In the genomic region with DNA sequence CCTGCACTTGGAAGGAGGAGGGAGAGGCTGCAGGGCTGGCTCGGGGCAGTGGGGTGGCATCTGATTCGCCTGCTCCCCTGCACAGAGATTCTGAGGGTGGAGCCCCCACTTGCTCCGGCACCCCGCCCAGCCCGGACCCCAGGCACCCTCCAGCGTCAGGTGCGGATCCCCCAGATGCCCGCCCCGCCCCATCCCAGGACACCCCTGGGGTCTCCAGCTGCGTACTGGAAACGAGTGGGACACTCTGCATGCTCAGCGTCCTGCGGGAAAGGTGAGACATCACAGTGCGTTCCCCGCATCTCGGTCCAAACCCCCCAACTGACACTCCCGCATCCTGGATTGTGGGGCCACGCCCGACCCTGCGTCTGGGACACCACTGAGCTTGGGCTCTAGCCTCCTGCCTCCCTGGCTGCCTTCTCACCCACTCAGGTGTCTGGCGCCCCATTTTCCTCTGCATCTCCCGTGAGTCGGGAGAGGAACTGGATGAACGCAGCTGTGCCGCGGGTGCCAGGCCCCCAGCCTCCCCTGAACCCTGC, we compare ENCODE assay signal across 1 cellular context.
TF ChIP-seq lines count a peak whose summit lies in the region.

No MANE protein-coding gene starts in this region.

TF ChIP-seq in H1, 55 proteins besides CTCF, POLR2A, EP300 and RAD21:
- TF ChIP-seq BRCA1 (IDR thresholded peaks at IDR 0.05; ENCODE audit: low read depth, low read length) (no peak), POU5F1 (IDR thresholded peaks at IDR 0.05; ENCODE audit: low read depth, low read length) (no peak), JUN (IDR thresholded peaks at IDR 0.05; ENCODE audit: low read depth, low read length) (no peak), KDM5A (IDR thresholded peaks at IDR 0.05; ENCODE audit: low read length) (no peak), RXRA (IDR thresholded peaks at IDR 0.05; ENCODE audit: insufficient read depth, low read depth, low read length) (no peak), SIX5 (IDR thresholded peaks at IDR 0.05; ENCODE audit: low read depth, low read length) (no peak), HDAC6 (IDR thresholded peaks at IDR 0.05; ENCODE audit: low read depth, low read length) (no peak), TCF12 (IDR thresholded peaks at IDR 0.05; ENCODE audit: low read depth, low read length) (no peak), TAF7 (optimal IDR thresholded peaks at IDR 0.05; ENCODE audit: borderline replicate concordance, low read depth, low read length) (no peak), NANOG (IDR thresholded peaks at IDR 0.05; ENCODE audit: insufficient read depth, low read depth, low read length, poor library complexity, severe bottlenecking) (no peak)
- TF ChIP-seq, protein P1, sequence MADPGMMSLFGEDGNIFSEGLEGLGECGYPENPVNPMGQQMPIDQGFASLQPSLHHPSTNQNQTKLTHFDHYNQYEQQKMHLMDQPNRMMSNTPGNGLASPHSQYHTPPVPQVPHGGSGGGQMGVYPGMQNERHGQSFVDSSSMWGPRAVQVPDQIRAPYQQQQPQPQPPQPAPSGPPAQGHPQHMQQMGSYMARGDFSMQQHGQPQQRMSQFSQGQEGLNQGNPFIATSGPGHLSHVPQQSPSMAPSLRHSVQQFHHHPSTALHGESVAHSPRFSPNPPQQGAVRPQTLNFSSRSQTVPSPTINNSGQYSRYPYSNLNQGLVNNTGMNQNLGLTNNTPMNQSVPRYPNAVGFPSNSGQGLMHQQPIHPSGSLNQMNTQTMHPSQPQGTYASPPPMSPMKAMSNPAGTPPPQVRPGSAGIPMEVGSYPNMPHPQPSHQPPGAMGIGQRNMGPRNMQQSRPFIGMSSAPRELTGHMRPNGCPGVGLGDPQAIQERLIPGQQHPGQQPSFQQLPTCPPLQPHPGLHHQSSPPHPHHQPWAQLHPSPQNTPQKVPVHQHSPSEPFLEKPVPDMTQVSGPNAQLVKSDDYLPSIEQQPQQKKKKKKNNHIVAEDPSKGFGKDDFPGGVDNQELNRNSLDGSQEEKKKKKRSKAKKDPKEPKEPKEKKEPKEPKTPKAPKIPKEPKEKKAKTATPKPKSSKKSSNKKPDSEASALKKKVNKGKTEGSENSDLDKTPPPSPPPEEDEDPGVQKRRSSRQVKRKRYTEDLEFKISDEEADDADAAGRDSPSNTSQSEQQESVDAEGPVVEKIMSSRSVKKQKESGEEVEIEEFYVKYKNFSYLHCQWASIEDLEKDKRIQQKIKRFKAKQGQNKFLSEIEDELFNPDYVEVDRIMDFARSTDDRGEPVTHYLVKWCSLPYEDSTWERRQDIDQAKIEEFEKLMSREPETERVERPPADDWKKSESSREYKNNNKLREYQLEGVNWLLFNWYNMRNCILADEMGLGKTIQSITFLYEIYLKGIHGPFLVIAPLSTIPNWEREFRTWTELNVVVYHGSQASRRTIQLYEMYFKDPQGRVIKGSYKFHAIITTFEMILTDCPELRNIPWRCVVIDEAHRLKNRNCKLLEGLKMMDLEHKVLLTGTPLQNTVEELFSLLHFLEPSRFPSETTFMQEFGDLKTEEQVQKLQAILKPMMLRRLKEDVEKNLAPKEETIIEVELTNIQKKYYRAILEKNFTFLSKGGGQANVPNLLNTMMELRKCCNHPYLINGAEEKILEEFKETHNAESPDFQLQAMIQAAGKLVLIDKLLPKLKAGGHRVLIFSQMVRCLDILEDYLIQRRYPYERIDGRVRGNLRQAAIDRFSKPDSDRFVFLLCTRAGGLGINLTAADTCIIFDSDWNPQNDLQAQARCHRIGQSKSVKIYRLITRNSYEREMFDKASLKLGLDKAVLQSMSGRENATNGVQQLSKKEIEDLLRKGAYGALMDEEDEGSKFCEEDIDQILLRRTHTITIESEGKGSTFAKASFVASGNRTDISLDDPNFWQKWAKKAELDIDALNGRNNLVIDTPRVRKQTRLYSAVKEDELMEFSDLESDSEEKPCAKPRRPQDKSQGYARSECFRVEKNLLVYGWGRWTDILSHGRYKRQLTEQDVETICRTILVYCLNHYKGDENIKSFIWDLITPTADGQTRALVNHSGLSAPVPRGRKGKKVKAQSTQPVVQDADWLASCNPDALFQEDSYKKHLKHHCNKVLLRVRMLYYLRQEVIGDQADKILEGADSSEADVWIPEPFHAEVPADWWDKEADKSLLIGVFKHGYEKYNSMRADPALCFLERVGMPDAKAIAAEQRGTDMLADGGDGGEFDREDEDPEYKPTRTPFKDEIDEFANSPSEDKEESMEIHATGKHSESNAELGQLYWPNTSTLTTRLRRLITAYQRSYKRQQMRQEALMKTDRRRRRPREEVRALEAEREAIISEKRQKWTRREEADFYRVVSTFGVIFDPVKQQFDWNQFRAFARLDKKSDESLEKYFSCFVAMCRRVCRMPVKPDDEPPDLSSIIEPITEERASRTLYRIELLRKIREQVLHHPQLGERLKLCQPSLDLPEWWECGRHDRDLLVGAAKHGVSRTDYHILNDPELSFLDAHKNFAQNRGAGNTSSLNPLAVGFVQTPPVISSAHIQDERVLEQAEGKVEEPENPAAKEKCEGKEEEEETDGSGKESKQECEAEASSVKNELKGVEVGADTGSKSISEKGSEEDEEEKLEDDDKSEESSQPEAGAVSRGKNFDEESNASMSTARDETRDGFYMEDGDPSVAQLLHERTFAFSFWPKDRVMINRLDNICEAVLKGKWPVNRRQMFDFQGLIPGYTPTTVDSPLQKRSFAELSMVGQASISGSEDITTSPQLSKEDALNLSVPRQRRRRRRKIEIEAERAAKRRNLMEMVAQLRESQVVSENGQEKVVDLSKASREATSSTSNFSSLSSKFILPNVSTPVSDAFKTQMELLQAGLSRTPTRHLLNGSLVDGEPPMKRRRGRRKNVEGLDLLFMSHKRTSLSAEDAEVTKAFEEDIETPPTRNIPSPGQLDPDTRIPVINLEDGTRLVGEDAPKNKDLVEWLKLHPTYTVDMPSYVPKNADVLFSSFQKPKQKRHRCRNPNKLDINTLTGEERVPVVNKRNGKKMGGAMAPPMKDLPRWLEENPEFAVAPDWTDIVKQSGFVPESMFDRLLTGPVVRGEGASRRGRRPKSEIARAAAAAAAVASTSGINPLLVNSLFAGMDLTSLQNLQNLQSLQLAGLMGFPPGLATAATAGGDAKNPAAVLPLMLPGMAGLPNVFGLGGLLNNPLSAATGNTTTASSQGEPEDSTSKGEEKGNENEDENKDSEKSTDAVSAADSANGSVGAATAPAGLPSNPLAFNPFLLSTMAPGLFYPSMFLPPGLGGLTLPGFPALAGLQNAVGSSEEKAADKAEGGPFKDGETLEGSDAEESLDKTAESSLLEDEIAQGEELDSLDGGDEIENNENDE (IDR thresholded peaks at IDR 0.05; ENCODE audit: insufficient replicate concordance, low read length): no peak
